Comparison of ENCODE assay signal across 28 cellular contexts in genomic region chr18:63407734-63408133, GRCh38. TPM values are rescaled to one million over a fixed set of nuclear protein-coding genes. Genes with fewer than 3 reads are reported as not detected.
DNase-seq lines count a peak whose midpoint lies in the region; ATAC-seq and TF ChIP-seq lines count a peak whose summit lies in the region.
"Had no signal": no experiment of that assay in that cellular context is flagged by ENCODE, and none has a peak within 500 bp of the region (broad histone marks: within the 10 kb centered on the region; RNA-seq: fewer than 3 reads in every experiment).

No MANE protein-coding gene starts in this region.

- no peak overlapping the region for H2AFZ ChIP-seq in OCI-LY7 (ENCODE audit: low read length)

- POLR2A ChIA-PET in activated CD4-positive, alpha-beta T cell treated with anti-CD3 and anti-CD28 coated beads for 36 hours (lab: Charles Lee), result no interaction called here
- POLR2A ChIA-PET in OCI-LY7 (lab: Charles Lee), result no interaction called here

- H3K27me3 Mint-ChIP-seq in activated CD4-positive, alpha-beta T cell treated with anti-CD3 and anti-CD28 coated beads for 36 hours, result no peaks in the 10 kb centered on the region
- no peaks in the 10 kb centered on the region for H3K27me3 Mint-ChIP-seq in HFFc6 (ENCODE audit: insufficient read depth)
- H3K27me3 Mint-ChIP-seq: effector memory CD8-positive, alpha-beta T cell; IgD-negative memory B cell had no signal

- WGBS in right lobe of liver (ENCODE audit: insufficient coverage, low coverage, low lambda C conversion rate, missing lambda C conversion rate), result 0% methylated on average over 1 of the region's 1 CpG

- no peak overlapping the region for H3K4me3 Mint-ChIP-seq in activated CD4-positive, alpha-beta T cell treated with anti-CD3 and anti-CD28 coated beads for 36 hours
- H3K4me3 Mint-ChIP-seq in HFFc6, result no peak overlapping the region
- H3K4me3 Mint-ChIP-seq: effector memory CD8-positive, alpha-beta T cell; IgD-negative memory B cell; neural crest cell; WTC11 had no signal

- H3K36me3 ChIP-seq in right lobe of liver (peaks cover 0 to 31% (median 11%) of the 10 kb centered on the region in 4 donors), OCI-LY7 (ENCODE audit: insufficient read depth, low read length) (peaks cover 83% of the 10 kb centered on the region)
- H3K36me3 ChIP-seq: ovary had no signal

- no TSS peak for BruUV-seq in OCI-LY7 (replicated peaks; lab: Mats Ljungman, UMichigan)

- H3K4me2 ChIP-seq in OCI-LY7 (ENCODE audit: low read length), result no peak overlapping the region

- CTCF ChIA-PET in activated CD4-positive, alpha-beta T cell treated with anti-CD3 and anti-CD28 coated beads for 36 hours (lab: Charles Lee), result interaction anchor here (1.6 to 1.8 kb wide), 2 partner anchors 9 to 32 kb away, joined by 3 to 4 read pairs; no protein-coding TSS in a partner anchor
- CTCF ChIA-PET in OCI-LY7 (lab: Charles Lee; ENCODE audit: unreplicated experiment), result no interaction called here

- peaks cover 55% of the 10 kb centered on the region for H3K36me3 Mint-ChIP-seq in activated CD4-positive, alpha-beta T cell treated with anti-CD3 and anti-CD28 coated beads for 36 hours (ENCODE audit: low read depth)
- peaks cover 31% of the 10 kb centered on the region for H3K36me3 Mint-ChIP-seq in HFFc6 (ENCODE audit: low read depth)

- intact Hi-C loops in activated CD4-positive, alpha-beta T cell treated with anti-CD3 and anti-CD28 coated beads for 36 hours (cut with DNase I, micrococcal nuclease), result no loop called here
- intact Hi-C loops in right lobe of liver (cut with DNase I), result no loop called here
- intact Hi-C loops in OCI-LY7 (cut with micrococcal nuclease; ENCODE audit: unreplicated experiment), result no loop called here

- no peaks in the 10 kb centered on the region for H3K9me3 Mint-ChIP-seq in activated CD4-positive, alpha-beta T cell treated with anti-CD3 and anti-CD28 coated beads for 36 hours (ENCODE audit: low read depth)
- no peaks in the 10 kb centered on the region for H3K9me3 Mint-ChIP-seq in HFFc6
- H3K9me3 Mint-ChIP-seq: effector memory CD8-positive, alpha-beta T cell; IgD-negative memory B cell; neural crest cell; WTC11 had no signal

- peaks cover 0 to 24% (median 9%) of the 10 kb centered on the region in 4 donors for H3K4me1 ChIP-seq in right lobe of liver
- H3K4me1 ChIP-seq in OCI-LY7 (ENCODE audit: insufficient read depth, low read length, poor library complexity, severe bottlenecking), result no peaks in the 10 kb centered on the region

- H3K79me2 ChIP-seq in OCI-LY7 (ENCODE audit: insufficient read depth, low read depth, low read length), result peaks cover 16% of the 10 kb centered on the region; the same call in 1 of the 2 replicates

- H3K4me1 Mint-ChIP-seq in activated CD4-positive, alpha-beta T cell treated with anti-CD3 and anti-CD28 coated beads for 36 hours, result peaks cover 29% of the 10 kb centered on the region
- H3K4me1 Mint-ChIP-seq in HFFc6 (ENCODE audit: low read depth), result peaks cover 55% of the 10 kb centered on the region
- H3K4me1 Mint-ChIP-seq: neural crest cell, WTC11 had no signal

- H4K20me1 ChIP-seq in OCI-LY7 (ENCODE audit: insufficient read depth, low read length), result no peaks in the 10 kb centered on the region

- no peak overlapping the region for H3K4me3 ChIP-seq in epithelial cell of esophagus (ENCODE audit: low read length)
- no peak overlapping the region for H3K4me3 ChIP-seq in right lobe of liver
- H3K4me3 ChIP-seq in OCI-LY7 (ENCODE audit: low read depth, low read length, poor library complexity, severe bottlenecking), result no peak overlapping the region
- H3K4me3 ChIP-seq: ovary, SJSA1, skin epidermis, suprapubic skin, upper lobe of left lung had no signal

- DNase-seq in activated CD4-positive, alpha-beta T cell treated with anti-CD3 and anti-CD28 coated beads for 36 hours, result no peak
- DNase-seq in activated CD4-positive, alpha-beta T cell treated with anti-CD3 and anti-CD28 coated beads for 4 hours, result no peak
- DNase-seq in HFFc6 (no peak), epithelial cell of esophagus (ENCODE audit: low read depth) (peak; percentile 38), right lobe of liver (no peak), germinal center (ENCODE audit: low spot score) (no peak), OCI-LY7 (ENCODE audit: low spot score) (no peak)
- DNase-seq: 8988T; activated CD4-positive, alpha-beta T cell treated with anti-CD3 and anti-CD28 coated beads, Interleukin-2, amount 50 U/mL, for 48 hours; central memory CD4-positive, alpha-beta T cell; cortex of kidney; effector memory CD8-positive, alpha-beta T cell; mesenchymal stem cell; NCI-H1092; NCI-H187; NCI-H2171; ovary; stimulated activated naive CD4-positive, alpha-beta T cell treated with Interleukin-2 at 50 U/mL for 16 hours; upper lobe of left lung had no signal

- peak overlapping the region; percentile 26 for H3K27ac Mint-ChIP-seq in activated CD4-positive, alpha-beta T cell treated with anti-CD3 and anti-CD28 coated beads for 36 hours
- H3K27ac Mint-ChIP-seq in HFFc6, result peak overlapping the region; percentile 41
- H3K27ac Mint-ChIP-seq: IgD-negative memory B cell, WTC11 had no signal

- no peaks in the 10 kb centered on the region for H3K9me3 ChIP-seq in right lobe of liver
- no peaks in the 10 kb centered on the region for H3K9me3 ChIP-seq in OCI-LY7 (ENCODE audit: low read length)
- H3K9me3 ChIP-seq: ovary, SJSA1, suprapubic skin, upper lobe of left lung had no signal

- no peak for TF ChIP-seq POLR2A in right lobe of liver (IDR thresholded peaks at IDR 0.05)

- H3K27me3 ChIP-seq in right lobe of liver, result no peaks in the 10 kb centered on the region
- H3K27me3 ChIP-seq: ovary, SJSA1, suprapubic skin, upper lobe of left lung had no signal

- no peaks in the 10 kb centered on the region for H3K9me2 ChIP-seq in OCI-LY7 (ENCODE audit: insufficient read depth, low read length)

- TF ChIP-seq CTCF in HFFc6 (IDR thresholded peaks at IDR 0.05), result no peak
- TF ChIP-seq CTCF in epithelial cell of esophagus (IDR thresholded peaks at IDR 0.05; ENCODE audit: insufficient read depth, low read depth, low read length, missing control alignments), result no peak
- no peak for TF ChIP-seq CTCF in right lobe of liver (IDR thresholded peaks at IDR 0.05)
- no peak for TF ChIP-seq CTCF in OCI-LY7 (conservative IDR thresholded peaks at IDR 0.05; ENCODE audit: low read length)

- no peak for ATAC-seq in activated CD4-positive, alpha-beta T cell treated with anti-CD3 and anti-CD28 coated beads for 36 hours
- ATAC-seq in right lobe of liver, result peak; percentile 81 to 84 (median 82)
- ATAC-seq in GM21723 (IDR thresholded peaks at IDR 0.05; ENCODE audit: unreplicated experiment), result no peak
- ATAC-seq: effector memory CD8-positive, alpha-beta T cell; esophagus mucosa; WTC11 had no signal

- H3K27ac ChIP-seq in right lobe of liver (peak overlapping the region in 2 of 3 donors; percentile 4 to 50), OCI-LY7 (ENCODE audit: low read depth, low read length, poor library complexity, severe bottlenecking) (no peak overlapping the region)
- H3K27ac ChIP-seq: C4-2B, ovary, SJSA1, suprapubic skin, upper lobe of left lung had no signal

RNA-seq across cellular contexts. Expression of gene VPS4B, which starts 14.5 kb away (rescaled TPM):
- 10 to 100 TPM; 40.7 to 48.4 TPM for total RNA-seq in activated CD4-positive, alpha-beta T cell treated with anti-CD3 and anti-CD28 coated beads for 36 hours
- total RNA-seq in HFFc6 (2021; fragmentation: NEBNext Ultra II Directional; extraction: Animal tissue kit (Norgen Biotek cat#: 25700)), result 10 to 100 TPM; 55.5 to 69.3 (median 60.1) TPM
- total RNA-seq in right lobe of liver (10 to 100 TPM; 18.3 to 30.4 (median 22.3) TPM), OCI-LY7 (2022) (22.9 and 26.1 TPM in 2 replicates)
- 10.7 and 12.3 TPM in 2 replicates for total RNA-seq in OCI-LY7 (2014; rRNA removed; shearing (Covaris generic))

RNA-seq across cellular contexts. Expression of gene KDSR, which starts 40.7 kb away (rescaled TPM):
- total RNA-seq in activated CD4-positive, alpha-beta T cell treated with anti-CD3 and anti-CD28 coated beads for 36 hours, result 10 to 100 TPM; 72.6 to 78.6 TPM
- 10 to 100 TPM; 46.7 to 69.4 (median 57.1) TPM for total RNA-seq in HFFc6 (2021; fragmentation: NEBNext Ultra II Directional; extraction: Animal tissue kit (Norgen Biotek cat#: 25700))
- total RNA-seq in right lobe of liver (10 to 100 TPM; 32.3 to 67.1 (median 56.1) TPM), OCI-LY7 (2022) (13.4 and 14.6 TPM in 2 replicates)
- 6.5 and 7.1 TPM in 2 replicates for total RNA-seq in OCI-LY7 (2014; rRNA removed; shearing (Covaris generic))

Comparison
In these comparisons a context has a peak if more than half of its experiments do, and no peak if none do; other contexts are left out.
1. ATAC-seq: peak in right lobe of liver (4 of 4); none in activated CD4-positive, alpha-beta T cell treated with anti-CD3 and anti-CD28 coated beads for 36 hours (single experiment) and GM21723 (single experiment).